13 cellular contexts compared by ENCODE assay signal in genomic region chr16:17474037-17474436, GRCh38. TPM values are rescaled to one million over a fixed set of nuclear protein-coding genes. Genes with fewer than 3 reads are reported as not detected.
A peak's percentile ranks its signal among the peaks of the same experiment; 100 is the strongest.
DNase-seq lines count a peak whose midpoint lies in the region; ATAC-seq and TF ChIP-seq lines count a peak whose summit lies in the region.
"Had no signal": no experiment of that assay in that cellular context is flagged by ENCODE, and none has a peak within 500 bp of the region (broad histone marks: within the 10 kb centered on the region; RNA-seq: fewer than 3 reads in every experiment).

No MANE protein-coding gene starts in this region.

- no peak for DNase-seq in AG04449 (ENCODE audit: low read depth, low spot score)
- DNase-seq in EH (ENCODE audit: low read depth), result peak; percentile 74
- DNase-seq in fibroblast of the conjunctiva (ENCODE audit: low read depth), result peak; percentile 31
- no peak for DNase-seq in trophoblast cell
- DNase-seq in NCI-H1930 (lab: John Stamatoyannopoulos, UW), result no peak
- DNase-seq in HT-29 (ENCODE audit: low spot score), result no peak
- DNase-seq: activated gamma-delta T cell, dorsolateral prefrontal cortex, IMR-90, NCI-H510A had no signal

- no peak overlapping the region for H3K14ac ChIP-seq in trophoblast cell (ENCODE audit: low read length)

- POLR2A ChIA-PET in AG04449 (lab: Yijun Ruan, JAX), result no interaction called here

- no peak overlapping the region for H4K91ac ChIP-seq in trophoblast cell (ENCODE audit: low read depth, low read length)

- no peak overlapping the region for H4K12ac ChIP-seq in trophoblast cell (ENCODE audit: low read depth, low read length)

- H3K4me3 ChIP-seq in AG04449 (ENCODE audit: low read depth, low read length), result no peak overlapping the region
- H3K4me3 ChIP-seq in trophoblast cell (ENCODE audit: low read depth, low read length), result no peak overlapping the region

- peak; percentile 1 for TF ChIP-seq CTCF in AG04449 (IDR thresholded peaks at IDR 0.05; ENCODE audit: insufficient read depth, low read length, missing control alignments)

- no peak overlapping the region for H3K27ac ChIP-seq in trophoblast cell (ENCODE audit: low read depth, low read length)
- H3K27ac ChIP-seq: dorsolateral prefrontal cortex, neutrophil had no signal

- H3K4ac ChIP-seq in trophoblast cell (ENCODE audit: low read depth, low read length), result no peak overlapping the region

- no CpG with 5 or more reads among the region's 4 CpGs for WGBS in trophoblast cell (ENCODE audit: extremely low coverage, insufficient coverage, insufficient read length)

- no peak overlapping the region for H3K18ac ChIP-seq in trophoblast cell (ENCODE audit: low read length)

- no peak overlapping the region for H2BK5ac ChIP-seq in trophoblast cell (ENCODE audit: low read depth, low read length, poor library complexity)

- no peaks in the 10 kb centered on the region for H3K9me3 ChIP-seq in trophoblast cell (ENCODE audit: insufficient read depth, low read depth, low read length)
- H3K9me3 ChIP-seq: neutrophil had no signal

- no peak overlapping the region for H2AFZ ChIP-seq in trophoblast cell (ENCODE audit: insufficient read depth, low read length, poor library complexity)

- peaks cover 3% of the 10 kb centered on the region for H3K27me3 ChIP-seq in trophoblast cell (ENCODE audit: insufficient read depth, low read length)

- CTCF ChIA-PET in AG04449 (lab: Yijun Ruan, JAX), result interaction anchor here (0.9 to 13.1 kb wide), 12 partner anchors 13 to 611 kb away, joined by 3 to 213 read pairs (median 4); no protein-coding TSS in a partner anchor

- H3K79me2 ChIP-seq in trophoblast cell (ENCODE audit: control insufficient read depth, insufficient read depth, low read length, poor library complexity), result peaks cover 6% of the 10 kb centered on the region

- H3K4me2 ChIP-seq in trophoblast cell (ENCODE audit: low read length), result no peak overlapping the region

- H2AK5ac ChIP-seq in trophoblast cell (ENCODE audit: low read length), result no peak overlapping the region

- peaks cover 19 to 22% of the 10 kb centered on the region in 2 experiments for H3K4me1 ChIP-seq in trophoblast cell (ENCODE audit: control insufficient read depth in 1 of 2, insufficient read depth in 2 of 2, low read length in 2 of 2)

- ATAC-seq in SK-N-SH treated with all-trans-retinoic acid at 6 μM for 48 hours (no peak), GM21526 (IDR thresholded peaks at IDR 0.05; ENCODE audit: low FRiP score, unreplicated experiment) (no peak)

- no peak overlapping the region for H2BK120ac ChIP-seq in trophoblast cell (ENCODE audit: insufficient read depth, low read length, poor library complexity)

- no peak overlapping the region for H3K23ac ChIP-seq in trophoblast cell (ENCODE audit: low read length)

- H2BK12ac ChIP-seq in trophoblast cell (ENCODE audit: low read length), result no peak overlapping the region

- H4K8ac ChIP-seq in trophoblast cell (ENCODE audit: low read depth, low read length), result no peak overlapping the region

- H3K79me1 ChIP-seq in trophoblast cell (ENCODE audit: low read length), result peaks cover 3% of the 10 kb centered on the region

- no peak overlapping the region for H3K9ac ChIP-seq in trophoblast cell (ENCODE audit: low read length)

- no peaks in the 10 kb centered on the region for H3K36me3 ChIP-seq in trophoblast cell (ENCODE audit: control insufficient read depth in 1 of 2, insufficient read depth in 2 of 2, low read length in 2 of 2)
- H3K36me3 ChIP-seq: neutrophil had no signal

TF ChIP-seq in SK-N-SH treated with all-trans-retinoic acid at 6 μM for 48 hours, 23 proteins besides CTCF, POLR2A, EP300 and RAD21:
- no peak for TF ChIP-seq ARNTL (CRISPR knock-in tag; IDR thresholded peaks at IDR 0.05; ENCODE audit: borderline replicate concordance, low read depth)
- no peak for TF ChIP-seq POU6F1 (CRISPR knock-in tag; IDR thresholded peaks at IDR 0.05; ENCODE audit: borderline replicate concordance, low read depth)
- no peak for TF ChIP-seq ZNF565 (CRISPR knock-in tag; conservative IDR thresholded peaks at IDR 0.05; ENCODE audit: low read depth)
- 0 out of 2 replicates have a peak, but pooled peaks have one; percentile 28 for TF ChIP-seq ZFP3 (CRISPR knock-in tag; IDR thresholded peaks at IDR 0.05)

RNA-seq across cellular contexts. Expression of gene XYLT1, which starts 3.3 kb away (rescaled TPM):
- 5.9 and 6.8 TPM in 2 replicates for polyA plus RNA-seq in trophoblast cell (2013)
- total RNA-seq in HT-29 (2014; rRNA removed; shearing (Covaris generic)), result 0.10 and 0.38 TPM in 2 replicates

Comparison
In these comparisons a context has a peak if more than half of its experiments do, and no peak if none do; other contexts are left out.
1. DNase-seq: peak in EH (single experiment) and fibroblast of the conjunctiva (single experiment); none in AG04449 (single experiment), trophoblast cell (0 of 2), NCI-H1930 (0 of 2) and HT-29 (single experiment).